1 cellular context compared by ENCODE assay signal in genomic region chr5:127564002-127564769, GRCh38.
TF ChIP-seq lines count a peak whose summit lies in the region.

No MANE protein-coding gene starts in this region.

TF ChIP-seq in GM12878, 131 proteins besides CTCF, POLR2A, EP300 and RAD21 (continued from another document):
- TF ChIP-seq PKNOX1 (IDR thresholded peaks at IDR 0.05) = peak; percentile 70
- TF ChIP-seq SMARCA5 (IDR thresholded peaks at IDR 0.05) = 0 out of 2 replicates have a peak, but pooled peaks have one; percentile 54
- peak in 1 of 2 experiments; percentile 39; a peak in 1 of 4 replicates for TF ChIP-seq BHLHE40 (IDR thresholded peaks at IDR 0.05; ENCODE audit: borderline replicate concordance in 1 of 2, low read depth in 2 of 2, low read length in 1 of 2)
- peak; percentile 41 for TF ChIP-seq SKIL (IDR thresholded peaks at IDR 0.05; ENCODE audit: low read depth, poor library complexity, severe bottlenecking)
- no peak for TF ChIP-seq USF1 (IDR thresholded peaks at IDR 0.05; ENCODE audit: borderline replicate concordance, extremely low read length, insufficient read depth, low read depth, low read length)
- no peak for TF ChIP-seq HSF1 (IDR thresholded peaks at IDR 0.05; ENCODE audit: low read depth, low read length)
- TF ChIP-seq ESRRA (IDR thresholded peaks at IDR 0.05; ENCODE audit: low read length) = no peak
- TF ChIP-seq RB1 (IDR thresholded peaks at IDR 0.05; ENCODE audit: borderline replicate concordance) = peak; percentile 72; the same call in 1 of the 2 replicates
TF ChIP-seq in GM12878: peak in this region for 9.
